1 cellular context compared by ENCODE assay signal in the genomic region with DNA sequence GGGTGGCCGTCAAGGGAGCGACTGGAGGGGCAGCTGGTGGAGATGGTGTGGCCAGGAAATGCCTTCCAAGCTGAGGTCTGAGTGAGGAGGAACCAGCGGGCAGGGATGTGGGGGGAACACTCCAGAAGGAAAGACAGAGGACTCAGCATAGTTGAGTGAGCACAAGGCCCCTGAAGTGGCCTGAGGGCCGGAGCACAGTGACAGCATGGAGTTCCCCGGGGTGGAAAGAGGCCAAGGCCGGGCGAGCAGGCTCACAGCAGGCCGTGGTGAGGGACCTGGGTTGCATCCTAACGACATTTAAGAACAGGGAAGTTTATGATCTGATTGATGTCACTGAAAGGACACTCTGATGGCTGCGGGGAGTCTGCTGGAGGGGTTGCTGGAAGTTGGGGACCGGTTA.
TF ChIP-seq lines count a peak whose summit lies in the region.

No MANE protein-coding gene starts in this region.

TF ChIP-seq in HEK293T, 16 proteins besides CTCF, POLR2A, EP300 and RAD21 (continued from another document):
- TF ChIP-seq, protein P1, sequence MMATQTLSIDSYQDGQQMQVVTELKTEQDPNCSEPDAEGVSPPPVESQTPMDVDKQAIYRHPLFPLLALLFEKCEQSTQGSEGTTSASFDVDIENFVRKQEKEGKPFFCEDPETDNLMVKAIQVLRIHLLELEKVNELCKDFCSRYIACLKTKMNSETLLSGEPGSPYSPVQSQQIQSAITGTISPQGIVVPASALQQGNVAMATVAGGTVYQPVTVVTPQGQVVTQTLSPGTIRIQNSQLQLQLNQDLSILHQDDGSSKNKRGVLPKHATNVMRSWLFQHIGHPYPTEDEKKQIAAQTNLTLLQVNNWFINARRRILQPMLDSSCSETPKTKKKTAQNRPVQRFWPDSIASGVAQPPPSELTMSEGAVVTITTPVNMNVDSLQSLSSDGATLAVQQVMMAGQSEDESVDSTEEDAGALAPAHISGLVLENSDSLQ (IDR thresholded peaks at IDR 0.05), result no peak
- TF ChIP-seq NFRKB (IDR thresholded peaks at IDR 0.05), result no peak
